8 cellular contexts compared by ENCODE assay signal in genomic region chr11:68471360-68472340, GRCh38. TPM values are rescaled to one million over a fixed set of nuclear protein-coding genes. Genes with fewer than 3 reads are reported as not detected.
DNase-seq lines count a peak whose midpoint lies in the region; ATAC-seq and TF ChIP-seq lines count a peak whose summit lies in the region.

No MANE protein-coding gene starts in this region.

- H3K9me3 Mint-ChIP-seq in endothelial cell (ENCODE audit: unreplicated experiment): no peaks in the 10 kb centered on the region

- DNase-seq in HK-2 (ENCODE audit: unreplicated experiment) (peak; percentile 64), UCSD-AML1 (lab: John Stamatoyannopoulos, UW; ENCODE audit: unreplicated experiment) (peak; percentile 78), endothelial cell (ENCODE audit: low spot score) (no peak), NCI-H128 (lab: John Stamatoyannopoulos, UW; ENCODE audit: unreplicated experiment) (no peak), NCI-H446 treated with DMSO at 0.1 percent for 48 hours (lab: John Stamatoyannopoulos, UW) (no peak)
- peak; percentile 53 to 63 for DNase-seq in stimulated activated CD8-positive, alpha-beta memory T cell treated with anti-CD3 and anti-CD28 coated beads, Interleukin-15, amount 100 ng/mL, for 48 hours (ENCODE audit: low read depth in 2 of 2)

- H3K36me3 Mint-ChIP-seq in endothelial cell (ENCODE audit: low read depth, unreplicated experiment): peaks cover 35% of the 10 kb centered on the region

- H3K4me3 Mint-ChIP-seq in endothelial cell (ENCODE audit: unreplicated experiment): peak overlapping the region; percentile 53

- peak overlapping the region; percentile 15 for H3K27ac Mint-ChIP-seq in endothelial cell (ENCODE audit: unreplicated experiment)

- H3K27me3 Mint-ChIP-seq in endothelial cell (ENCODE audit: unreplicated experiment): peaks cover 4% of the 10 kb centered on the region

- no peak for ATAC-seq in GM18517 (IDR thresholded peaks at IDR 0.05; ENCODE audit: unreplicated experiment)
- no peak for ATAC-seq in HG03039 (IDR thresholded peaks at IDR 0.05; ENCODE audit: unreplicated experiment)

- TF ChIP-seq CTCF in endothelial cell (IDR thresholded peaks at IDR 0.05; ENCODE audit: unreplicated experiment): no peak

- H3K4me1 Mint-ChIP-seq in endothelial cell (ENCODE audit: unreplicated experiment): peaks cover 53% of the 10 kb centered on the region

RNA-seq across cellular contexts. Expression of gene PPP6R3, which starts 11.1 kb away (rescaled TPM):
- total RNA-seq in endothelial cell (ENCODE audit: unreplicated experiment): 115 TPM

Comparison
In these comparisons a context has a peak if more than half of its experiments do, and no peak if none do; other contexts are left out.
1. DNase-seq: peak in HK-2 (single experiment), UCSD-AML1 (single experiment) and stimulated activated CD8-positive, alpha-beta memory T cell treated with anti-CD3 and anti-CD28 coated beads, Interleukin-15, amount 100 ng/mL, for 48 hours (2 of 2); none in endothelial cell (single experiment), NCI-H128 (single experiment) and NCI-H446 treated with DMSO at 0.1 percent for 48 hours (single experiment).